17 cellular contexts compared by ENCODE assay signal in the genomic region with DNA sequence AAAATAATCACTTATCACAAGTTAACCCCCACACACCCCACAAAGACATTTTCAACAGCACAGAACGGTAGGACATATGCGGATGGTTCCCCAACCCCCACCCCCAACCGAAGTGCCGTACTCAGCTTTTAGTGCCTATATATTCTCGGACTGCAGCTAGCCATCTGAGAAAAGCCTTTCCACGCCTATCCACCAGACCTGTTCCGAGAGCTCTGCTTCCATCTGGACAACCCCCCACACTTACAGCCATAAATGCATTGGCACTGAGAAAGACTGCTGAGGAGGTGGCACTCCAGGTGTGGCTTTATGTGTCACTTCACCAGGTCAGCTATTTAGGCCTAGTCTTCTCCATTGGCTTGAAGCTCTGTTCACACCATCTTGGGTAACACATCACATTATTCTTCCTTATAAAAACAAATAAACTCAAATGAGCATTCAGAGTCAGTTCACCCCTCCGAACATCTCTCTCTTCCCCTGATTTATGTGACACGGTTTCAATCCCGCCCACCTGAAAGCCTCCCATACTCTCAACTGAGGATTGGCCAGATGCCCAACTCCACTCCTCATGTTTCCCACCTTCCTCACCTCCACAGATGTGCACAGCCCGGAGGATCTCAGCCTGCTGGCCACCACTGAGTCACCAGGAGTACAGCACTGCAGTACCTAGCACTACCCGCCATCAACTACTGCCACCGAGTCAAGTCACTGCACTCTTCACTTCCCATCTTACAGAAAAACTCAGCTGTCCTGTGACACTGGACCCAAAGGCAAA.
"Had no signal": no experiment of that assay in that cellular context is flagged by ENCODE, and none has a peak within 500 bp of the region (broad histone marks: within the 10 kb centered on the region; RNA-seq: fewer than 3 reads in every experiment).

No MANE protein-coding gene starts in this region.

- H3K4me3 ChIP-seq: adrenal gland, breast epithelium, heart right ventricle, prostate gland, spleen, tibial artery had no signal

- ATAC-seq: activated CD4-positive, CD25-positive, alpha-beta regulatory T cell treated with anti-CD3 and anti-CD28 coated beads, Interleukin-2, amount 50 U/mL, for 24 hours; activated naive CD4-positive, alpha-beta T cell treated with anti-CD3 and anti-CD28 coated beads, Interleukin-2, amount 50 U/mL, for 72 hours; heart right ventricle; left cardiac atrium; stimulated activated naive CD8-positive, alpha-beta T cell treated with anti-CD3 and anti-CD28 coated beads, Interleukin-15, Interleukin-2, amounts not matched to agents 100 U/mL and 50 U/mL, for 24 hours had no signal

- H3K9me3 Mint-ChIP-seq: activated CD4-positive, alpha-beta memory T cell treated with anti-CD3 and anti-CD28 coated beads, Interleukin-2, amount 10 ng/mL, durations not matched to agents 7 days and 5 days; activated CD4-positive, alpha-beta T cell treated with anti-CD3 and anti-CD28 coated beads, Interleukin-2, amount 10 ng/mL, durations not matched to agents 24 days and 14 days; activated naive CD4-positive, alpha-beta T cell treated with anti-CD3 and anti-CD28 coated beads, Interleukin-2, amount 50 U/mL, for 72 hours had no signal

- H3K9me3 ChIP-seq: adrenal gland, breast epithelium, heart right ventricle, prostate gland, spleen, tibial artery had no signal

- H3K4me3 Mint-ChIP-seq: activated CD4-positive, alpha-beta memory T cell treated with anti-CD3 and anti-CD28 coated beads, Interleukin-2, amount 10 ng/mL, durations not matched to agents 7 days and 5 days; activated CD4-positive, alpha-beta T cell treated with anti-CD3 and anti-CD28 coated beads, Interleukin-2, amount 10 ng/mL, durations not matched to agents 24 days and 14 days had no signal

- H3K4me1 Mint-ChIP-seq: activated CD4-positive, alpha-beta T cell treated with anti-CD3 and anti-CD28 coated beads, Interleukin-2, amount 10 ng/mL, durations not matched to agents 24 days and 14 days had no signal

- H3K4me1 ChIP-seq: adrenal gland, prostate gland, spleen, tibial artery had no signal

- H3K27me3 ChIP-seq: adrenal gland, breast epithelium, heart right ventricle, spleen, tibial artery had no signal

- H3K27ac Mint-ChIP-seq: activated CD4-positive, alpha-beta memory T cell treated with anti-CD3 and anti-CD28 coated beads, Interleukin-2, amount 10 ng/mL, durations not matched to agents 7 days and 5 days; activated CD4-positive, alpha-beta T cell treated with anti-CD3 and anti-CD28 coated beads, Interleukin-2, amount 10 ng/mL, durations not matched to agents 24 days and 14 days; activated naive CD4-positive, alpha-beta T cell treated with anti-CD3 and anti-CD28 coated beads, Interleukin-2, amount 50 U/mL, for 72 hours had no signal

- H3K27ac ChIP-seq: adrenal gland, breast epithelium, heart right ventricle, prostate gland, spleen, tibial artery, VCaP had no signal

- DNase-seq: activated CD4-positive, alpha-beta memory T cell treated with anti-CD3 and anti-CD28 coated beads, Interleukin-2, amount 10 ng/mL, durations not matched to agents 7 days and 5 days; activated CD4-positive, alpha-beta T cell treated with anti-CD3 and anti-CD28 coated beads, Interleukin-2, amount 10 ng/mL, durations not matched to agents 24 days and 14 days; adrenal gland; cortex of kidney; heart right ventricle; islet precursor cell; left cardiac atrium; mesenchymal stem cell; spleen; stimulated activated CD4-positive, alpha-beta T cell treated with anti-CD3 and anti-CD28 coated beads, Interleukin-4, amount 100 ng/mL, for 4 hours; stimulated activated naive CD8-positive, alpha-beta T cell treated with anti-CD3 and anti-CD28 coated beads, Interleukin-15, Interleukin-2, amounts not matched to agents 100 U/mL and 50 U/mL, for 24 hours; tibial artery had no signal

- H3K36me3 ChIP-seq: adrenal gland, breast epithelium, heart right ventricle, prostate gland, spleen, tibial artery had no signal

- H3K36me3 Mint-ChIP-seq: activated naive CD4-positive, alpha-beta T cell treated with anti-CD3 and anti-CD28 coated beads, Interleukin-2, amount 50 U/mL, for 72 hours had no signal
